In genomic region chr1:90761156-90761555, GRCh38 we compare ENCODE assay signal across 26 cellular contexts. TPM values are rescaled to one million over a fixed set of nuclear protein-coding genes. Genes with fewer than 3 reads are reported as not detected.
"Had no signal": no experiment of that assay in that cellular context is flagged by ENCODE, and none has a peak within 500 bp of the region (broad histone marks: within the 10 kb centered on the region; RNA-seq: fewer than 3 reads in every experiment).

No MANE protein-coding gene starts in this region.

- H3K36me3 ChIP-seq: esophagus squamous epithelium, neutrophil, sigmoid colon, stomach had no signal

- DNase-seq: effector memory CD8-positive, alpha-beta T cell; esophagus squamous epithelium; foreskin fibroblast; left colon; left ventricle myocardium superior; mesenchymal stem cell; naive B cell; posterior cingulate gyrus; sigmoid colon; stimulated activated CD4-positive, alpha-beta T cell treated with anti-CD3 and anti-CD28 coated beads, Interleukin-2, amount 100 ng/mL, for 24 hours; stimulated activated CD4-positive, alpha-beta T cell treated with anti-CD3 and anti-CD28 coated beads, Interleukin-4, amount 100 ng/mL, for 4 hours; stimulated activated naive CD4-positive, alpha-beta T cell; stomach; trophoblast cell had no signal

- H3K9me3 Mint-ChIP-seq: dendritic cell treated with granulocyte-macrophage colony-stimulating factor and Interleukin-4, amounts not matched to agents 40 ng/mL and 50 ng/mL, for 4 days; nephron had no signal

- FAIRE-seq: colon had no signal

- H3K27ac Mint-ChIP-seq: dendritic cell treated with granulocyte-macrophage colony-stimulating factor and Interleukin-4, amounts not matched to agents 40 ng/mL and 50 ng/mL, for 4 days; effector memory CD8-positive, alpha-beta T cell; naive B cell; nephron had no signal

- ATAC-seq: effector memory CD8-positive, alpha-beta T cell; left colon; left ventricle myocardium superior had no signal

- H3K36me3 Mint-ChIP-seq: naive B cell had no signal

- H3K4me1 ChIP-seq: esophagus squamous epithelium, sigmoid colon, stomach had no signal

- H3K9me3 ChIP-seq: esophagus squamous epithelium, neutrophil, sigmoid colon, stomach had no signal

- H3K4me3 ChIP-seq: esophagus squamous epithelium, lung, sigmoid colon, skin epidermis, stomach had no signal

- H3K27ac ChIP-seq: esophagus squamous epithelium, neutrophil, sigmoid colon, skin epidermis, stomach had no signal

- H3K4me3 Mint-ChIP-seq: dendritic cell treated with granulocyte-macrophage colony-stimulating factor and Interleukin-4, amounts not matched to agents 40 ng/mL and 50 ng/mL, for 4 days; effector memory CD8-positive, alpha-beta T cell; naive B cell; nephron had no signal

- H3K4me1 Mint-ChIP-seq: naive B cell, nephron had no signal

RNA-seq across cellular contexts. Expression of gene BARHL2, which starts 44.1 kb away (rescaled TPM):
- total RNA-seq: epithelial cell of proximal tubule, esophagus squamous epithelium, kidney epithelial cell, left colon, left ventricle myocardium superior, lung, osteocyte, pulmonary artery endothelial cell, sigmoid colon, stomach, urinary bladder had no signal
- polyA plus RNA-seq: lung, sigmoid colon, stomach, thymus, urinary bladder had no signal
